10 cellular contexts compared by ENCODE assay signal in the genomic region with DNA sequence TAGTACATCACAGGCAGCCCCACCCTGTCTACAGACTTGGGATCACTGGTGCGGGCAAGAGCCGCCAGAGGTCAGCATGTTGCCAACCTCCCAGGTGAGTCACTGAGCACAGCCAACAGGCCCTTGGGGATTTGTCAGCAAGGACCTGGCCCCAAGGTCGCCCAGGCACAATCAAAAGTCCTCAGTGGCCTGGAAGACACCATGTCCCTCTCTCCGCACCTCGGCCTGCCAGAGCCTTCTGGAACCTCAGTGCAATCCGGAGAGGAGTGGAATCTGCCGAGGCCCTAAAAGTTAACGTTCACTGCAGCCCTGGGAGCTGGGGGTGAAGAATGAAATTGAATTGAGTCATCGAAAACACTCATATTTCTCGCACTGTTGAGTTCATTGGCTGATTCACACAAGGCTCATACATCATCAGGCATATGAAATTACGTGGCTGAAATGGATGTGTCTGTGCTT.
DNase-seq lines count a peak whose midpoint lies in the region; ATAC-seq lines count a peak whose summit lies in the region.
"Had no signal": no experiment of that assay in that cellular context is flagged by ENCODE, and none has a peak within 500 bp of the region (broad histone marks: within the 10 kb centered on the region; RNA-seq: fewer than 3 reads in every experiment).

No MANE protein-coding gene starts in this region.

- peaks cover 9% of the 10 kb centered on the region for H3K4me1 Mint-ChIP-seq in T-helper 17 cell
- H3K4me1 Mint-ChIP-seq: B cell had no signal

- ATAC-seq in GM21723 (IDR thresholded peaks at IDR 0.05; ENCODE audit: unreplicated experiment): no peak
- no peak for ATAC-seq in T-helper 17 cell

- H3K4me3 Mint-ChIP-seq in T-helper 17 cell: no peak overlapping the region
- H3K4me3 Mint-ChIP-seq: B cell had no signal

- H3K27me3 Mint-ChIP-seq in T-helper 17 cell: peaks cover 26% of the 10 kb centered on the region

- H3K9me3 ChIP-seq in T-helper 17 cell (ENCODE audit: control insufficient read depth, low read length, poor library complexity, severe bottlenecking): no peaks in the 10 kb centered on the region
- H3K9me3 ChIP-seq: suprapubic skin had no signal

- no peak overlapping the region for H3K27ac Mint-ChIP-seq in T-helper 17 cell
- H3K27ac Mint-ChIP-seq: B cell had no signal

- DNase-seq in NCI-H526 (lab: John Stamatoyannopoulos, UW) (peak; percentile 23 to 68), NCI-H526 treated with DMSO at 0.1 percent for 48 hours (lab: John Stamatoyannopoulos, UW) (no peak), RPMI7951 (ENCODE audit: low read depth) (peak; percentile 64), fibroblast of peridontal ligament (ENCODE audit: extremely low read depth) (peak; percentile 55), superior temporal gyrus (ENCODE audit: extremely low spot score) (peak; percentile 49), NOMO-1 (lab: John Stamatoyannopoulos, UW; ENCODE audit: unreplicated experiment in 2 of 2) (no peak), T-helper 17 cell (no peak)

- H3K36me3 Mint-ChIP-seq in T-helper 17 cell (ENCODE audit: low read depth): peaks cover 2% of the 10 kb centered on the region

Comparison
In these comparisons a context has a peak if more than half of its experiments do, and no peak if none do; other contexts are left out.
1. DNase-seq: peak in NCI-H526 (2 of 2), RPMI7951 (single experiment), fibroblast of peridontal ligament (single experiment) and superior temporal gyrus (single experiment); none in NCI-H526 treated with DMSO at 0.1 percent for 48 hours (single experiment), NOMO-1 (0 of 2) and T-helper 17 cell (0 of 3).